Comparison of ENCODE assay signal across 19 cellular contexts in genomic region chr12:125999643-126000042, GRCh38.
DNase-seq lines count a peak whose midpoint lies in the region; ATAC-seq lines count a peak whose summit lies in the region.
"Had no signal": no experiment of that assay in that cellular context is flagged by ENCODE, and none has a peak within 500 bp of the region (broad histone marks: within the 10 kb centered on the region; RNA-seq: fewer than 3 reads in every experiment).

No MANE protein-coding gene starts in this region.

- H3K27me3 ChIP-seq in MG63: no peaks in the 10 kb centered on the region

- ATAC-seq in left colon (no peak), HG03565 (IDR thresholded peaks at IDR 0.05; ENCODE audit: unreplicated experiment) (no peak), HG03439 (IDR thresholded peaks at IDR 0.05; ENCODE audit: unreplicated experiment) (no peak)
- ATAC-seq: A549 had no signal

- 0 out of 2 replicates have a peak overlapping the region, but pooled peaks have one; percentile 3 for H3K4me3 ChIP-seq in MG63
- H3K4me3 ChIP-seq: A549, GM23248 had no signal

- intact Hi-C loops in left colon (cut with DNase I, micrococcal nuclease): no loop called here

- DNase-seq in Ammon's horn (ENCODE audit: low spot score): peak; percentile 53
- peak; percentile 20 for DNase-seq in MG63
- peak; percentile 43 for DNase-seq in globus pallidus (ENCODE audit: low spot score)
- DNase-seq in pons (ENCODE audit: low spot score): peak; percentile 20
- no peak for DNase-seq in left colon
- DNase-seq: 8988T; ACHN; AML-193; Calu3; CD4-positive, alpha-beta memory T cell; COR-L47; DMS53; DMS79 treated with DMSO at 0.1 percent for 48 hours; GM23248; H7; HCEC 1CT had no signal

- no peaks in the 10 kb centered on the region for H3K36me3 ChIP-seq in MG63

- H3K9me3 ChIP-seq in MG63: no peaks in the 10 kb centered on the region; the same call in 1 of the 2 replicates
- H3K9me3 ChIP-seq: A549 had no signal

Comparison
In these comparisons a context has a peak if more than half of its experiments do, and no peak if none do; other contexts are left out.
1. DNase-seq: peak in Ammon's horn (single experiment), MG63 (single experiment), globus pallidus (single experiment) and pons (single experiment); none in left colon (0 of 2).